ENCODE assay signal across 8 cellular contexts in the genomic region with DNA sequence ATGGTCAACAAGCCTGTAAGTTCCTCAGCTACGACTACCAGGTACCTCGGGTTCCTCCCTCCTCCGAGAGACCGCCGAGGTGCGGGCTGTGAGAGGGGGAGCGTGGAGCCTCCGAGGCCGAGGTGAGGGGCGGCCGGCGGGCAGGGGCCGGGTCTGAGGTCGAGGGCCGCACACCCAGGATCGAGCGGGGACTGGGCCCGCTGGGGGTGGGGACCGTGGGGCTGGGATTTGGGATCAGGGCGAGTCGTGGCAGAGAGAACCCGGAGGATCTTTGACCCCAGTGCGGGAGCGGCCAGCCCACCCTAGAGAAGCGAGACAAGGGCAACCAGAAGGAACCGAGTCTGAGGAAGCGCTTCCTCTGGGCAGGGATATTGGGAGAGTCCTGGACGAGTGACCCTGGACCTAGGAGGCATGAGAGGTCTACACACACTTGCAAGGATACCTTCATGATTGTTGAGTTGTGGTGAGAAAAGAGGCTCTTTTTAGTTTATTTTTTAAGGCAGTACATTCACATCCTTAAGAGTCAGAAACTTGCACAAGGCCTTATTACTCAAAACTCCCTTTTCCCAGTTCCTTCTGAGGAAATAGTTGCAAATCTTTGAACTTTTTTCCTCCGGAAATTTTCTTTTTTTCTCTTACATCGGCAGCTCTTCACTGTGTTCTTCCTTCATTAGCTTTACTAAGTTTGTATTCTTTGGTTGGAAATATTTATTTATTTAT. TPM values are rescaled to one million over a fixed set of nuclear protein-coding genes. Genes with fewer than 3 reads are reported as not detected.
A peak's percentile ranks its signal among the peaks of the same experiment; 100 is the strongest.
DNase-seq lines count a peak whose midpoint lies in the region; ATAC-seq and TF ChIP-seq lines count a peak whose summit lies in the region.

No MANE protein-coding gene starts in this region.

- 8% methylated on average over 30 of the region's 30 CpGs for WGBS in prostate gland

- H3K4me3 Mint-ChIP-seq in T-helper 17 cell, result peak overlapping the region; percentile 93

- no peak for TF ChIP-seq POLR2A in prostate gland (IDR thresholded peaks at IDR 0.05)

- H3K27me3 ChIP-seq in prostate gland (replicated peaks; ENCODE audit: insufficient read depth), result no peaks in the 10 kb centered on the region

- peaks cover 2% of the 10 kb centered on the region for H3K36me3 Mint-ChIP-seq in T-helper 17 cell (ENCODE audit: low read depth)

- no peak for TF ChIP-seq CTCF in foreskin fibroblast (IDR thresholded peaks at IDR 0.05; ENCODE audit: low read depth, low read length)
- no peak for TF ChIP-seq CTCF in prostate gland (IDR thresholded peaks at IDR 0.05)

- H3K9me3 ChIP-seq in T-helper 17 cell (ENCODE audit: control insufficient read depth, low read length, poor library complexity, severe bottlenecking) (no peaks in the 10 kb centered on the region), prostate gland (no peaks in the 10 kb centered on the region)

- ATAC-seq in GM19438 (IDR thresholded peaks at IDR 0.05; ENCODE audit: low read depth, unreplicated experiment) (peak; percentile 1), T-helper 17 cell (peak; percentile 88), HG03457 (IDR thresholded peaks at IDR 0.05; ENCODE audit: unreplicated experiment) (no peak)

- no peaks in the 10 kb centered on the region for H3K36me3 ChIP-seq in prostate gland

- H3K27ac ChIP-seq in prostate gland, result peak overlapping the region; percentile 94 to 97

- H3K4me1 Mint-ChIP-seq in T-helper 17 cell, result peaks cover 14% of the 10 kb centered on the region

- no peaks in the 10 kb centered on the region for H3K27me3 Mint-ChIP-seq in T-helper 17 cell

- H3K27ac Mint-ChIP-seq in T-helper 17 cell, result peak overlapping the region; percentile 97

- H3K4me1 ChIP-seq in prostate gland (replicated peaks), result no peaks in the 10 kb centered on the region

- H3K4me3 ChIP-seq in foreskin fibroblast (ENCODE audit: low read depth in 1 of 2, low read length in 2 of 2) (peak overlapping the region; percentile 74 to 97), prostate gland (peak overlapping the region; percentile 62 to 82)

- DNase-seq in T-helper 17 cell (no peak), foreskin fibroblast (peak in 1 of 2 donors; percentile 27), prostate gland (ENCODE audit: low spot score) (no peak), HK-2 (ENCODE audit: unreplicated experiment) (no peak), NCI-H510A (lab: John Stamatoyannopoulos, UW) (no peak), COR-L47 (lab: John Stamatoyannopoulos, UW) (no peak)

- intact Hi-C loops in prostate gland (cut with DNase I), result loop anchor here (2.0 kb wide), 1 partner anchor 16 kb away; no protein-coding TSS in a partner anchor

RNA-seq across cellular contexts. Expression of gene ZNF487, which starts 0.4 kb away (rescaled TPM):
- 1 to 10 TPM; 7.9 to 8.7 TPM for total RNA-seq in T-helper 17 cell
- total RNA-seq in prostate gland, result 10 to 100 TPM in 1 of 2 donors, 1 to 10 TPM in 1; 6.6 to 12.5 TPM

RNA-seq across cellular contexts. Expression of gene HNRNPF, which starts 28.3 kb away (rescaled TPM):
- total RNA-seq in T-helper 17 cell (100 to 1,000 TPM; 131 to 144 TPM), prostate gland (100 to 1,000 TPM; 175 to 199 TPM)
